Comparison of ENCODE assay signal across 1 cellular context in the genomic region with DNA sequence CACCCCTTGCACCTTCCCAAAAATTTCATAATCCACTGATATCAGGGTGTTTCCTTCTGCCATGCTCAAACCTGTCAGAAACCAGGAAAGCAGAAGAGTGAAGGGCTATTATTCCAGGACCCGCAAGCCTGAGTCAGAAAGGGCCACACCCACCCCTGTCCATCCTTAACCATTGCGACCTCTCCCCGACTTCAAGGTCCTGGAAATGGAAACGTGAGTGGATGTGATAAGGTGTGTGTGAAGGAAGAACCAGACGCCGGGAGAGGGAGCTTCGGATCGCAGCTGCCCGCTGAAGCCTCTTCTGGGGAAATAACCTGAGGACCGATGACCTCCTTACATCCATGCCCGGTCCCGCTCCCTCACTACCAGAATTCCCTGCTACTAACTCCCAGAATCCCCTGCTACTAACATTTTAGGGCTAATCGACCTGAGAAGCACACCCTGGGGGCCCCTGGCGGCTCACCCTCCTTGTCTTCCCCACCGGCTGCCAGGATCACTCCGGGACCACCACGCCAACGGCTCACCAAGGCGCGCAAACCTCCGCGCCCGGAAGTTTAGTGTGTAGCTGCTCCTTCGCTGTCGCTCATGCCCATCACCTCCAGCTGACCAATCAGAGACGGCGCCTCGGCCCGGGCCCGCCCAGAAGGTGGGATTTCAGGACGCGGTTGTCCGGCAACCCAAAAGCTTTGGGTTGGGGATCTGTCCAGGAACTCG.
TF ChIP-seq lines count a peak whose summit lies in the region.

A gene (minus strand): TSS at position 534 of the 714 bp plus-strand sequence. CDS start 471 bp downstream, at position 63.

TF ChIP-seq in K562, 482 proteins besides CTCF, POLR2A, EP300 and RAD21 (continued from another document and continues in another):
- TF ChIP-seq, protein P1, sequence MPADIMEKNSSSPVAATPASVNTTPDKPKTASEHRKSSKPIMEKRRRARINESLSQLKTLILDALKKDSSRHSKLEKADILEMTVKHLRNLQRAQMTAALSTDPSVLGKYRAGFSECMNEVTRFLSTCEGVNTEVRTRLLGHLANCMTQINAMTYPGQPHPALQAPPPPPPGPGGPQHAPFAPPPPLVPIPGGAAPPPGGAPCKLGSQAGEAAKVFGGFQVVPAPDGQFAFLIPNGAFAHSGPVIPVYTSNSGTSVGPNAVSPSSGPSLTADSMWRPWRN (IDR thresholded peaks at IDR 0.05; ENCODE audit: low read depth), result no peak
- TF ChIP-seq RCOR1 (IDR thresholded peaks at IDR 0.05; ENCODE audit: borderline replicate concordance in 1 of 2, low read depth in 2 of 2, low read length in 2 of 2), result peak in 1 of 2 experiments; percentile 9; a peak in 1 of 4 replicates
- TF ChIP-seq JUNB (CRISPR knock-in tag; conservative IDR thresholded peaks at IDR 0.05), result no peak
- no peak for TF ChIP-seq ZNF354B (CRISPR knock-in tag; IDR thresholded peaks at IDR 0.05)
- no peak for TF ChIP-seq C11orf30 (IDR thresholded peaks at IDR 0.05; ENCODE audit: low read depth)
- TF ChIP-seq, protein P2, sequence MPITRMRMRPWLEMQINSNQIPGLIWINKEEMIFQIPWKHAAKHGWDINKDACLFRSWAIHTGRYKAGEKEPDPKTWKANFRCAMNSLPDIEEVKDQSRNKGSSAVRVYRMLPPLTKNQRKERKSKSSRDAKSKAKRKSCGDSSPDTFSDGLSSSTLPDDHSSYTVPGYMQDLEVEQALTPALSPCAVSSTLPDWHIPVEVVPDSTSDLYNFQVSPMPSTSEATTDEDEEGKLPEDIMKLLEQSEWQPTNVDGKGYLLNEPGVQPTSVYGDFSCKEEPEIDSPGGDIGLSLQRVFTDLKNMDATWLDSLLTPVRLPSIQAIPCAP (CRISPR knock-in tag; IDR thresholded peaks at IDR 0.05; ENCODE audit: borderline replicate concordance), result no peak
- no peak for TF ChIP-seq HDAC6 (IDR thresholded peaks at IDR 0.05; ENCODE audit: low read depth, low read length)
- TF ChIP-seq, protein P3, sequence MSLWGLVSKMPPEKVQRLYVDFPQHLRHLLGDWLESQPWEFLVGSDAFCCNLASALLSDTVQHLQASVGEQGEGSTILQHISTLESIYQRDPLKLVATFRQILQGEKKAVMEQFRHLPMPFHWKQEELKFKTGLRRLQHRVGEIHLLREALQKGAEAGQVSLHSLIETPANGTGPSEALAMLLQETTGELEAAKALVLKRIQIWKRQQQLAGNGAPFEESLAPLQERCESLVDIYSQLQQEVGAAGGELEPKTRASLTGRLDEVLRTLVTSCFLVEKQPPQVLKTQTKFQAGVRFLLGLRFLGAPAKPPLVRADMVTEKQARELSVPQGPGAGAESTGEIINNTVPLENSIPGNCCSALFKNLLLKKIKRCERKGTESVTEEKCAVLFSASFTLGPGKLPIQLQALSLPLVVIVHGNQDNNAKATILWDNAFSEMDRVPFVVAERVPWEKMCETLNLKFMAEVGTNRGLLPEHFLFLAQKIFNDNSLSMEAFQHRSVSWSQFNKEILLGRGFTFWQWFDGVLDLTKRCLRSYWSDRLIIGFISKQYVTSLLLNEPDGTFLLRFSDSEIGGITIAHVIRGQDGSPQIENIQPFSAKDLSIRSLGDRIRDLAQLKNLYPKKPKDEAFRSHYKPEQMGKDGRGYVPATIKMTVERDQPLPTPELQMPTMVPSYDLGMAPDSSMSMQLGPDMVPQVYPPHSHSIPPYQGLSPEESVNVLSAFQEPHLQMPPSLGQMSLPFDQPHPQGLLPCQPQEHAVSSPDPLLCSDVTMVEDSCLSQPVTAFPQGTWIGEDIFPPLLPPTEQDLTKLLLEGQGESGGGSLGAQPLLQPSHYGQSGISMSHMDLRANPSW (CRISPR knock-in tag; IDR thresholded peaks at IDR 0.05), result no peak
- no peak for TF ChIP-seq RBM15 (IDR thresholded peaks at IDR 0.05; ENCODE audit: insufficient read depth, low read length)
- TF ChIP-seq LEF1 (IDR thresholded peaks at IDR 0.05), result no peak
- 0 out of 2 replicates have a peak, but pooled peaks have one; percentile 40 for TF ChIP-seq SMAD4 (CRISPR knock-in tag; conservative IDR thresholded peaks at IDR 0.05)
- TF ChIP-seq MTA3 (IDR thresholded peaks at IDR 0.05; ENCODE audit: borderline replicate concordance), result 0 out of 2 replicates have a peak, but pooled peaks have one; percentile 33
- TF ChIP-seq, protein P4, sequence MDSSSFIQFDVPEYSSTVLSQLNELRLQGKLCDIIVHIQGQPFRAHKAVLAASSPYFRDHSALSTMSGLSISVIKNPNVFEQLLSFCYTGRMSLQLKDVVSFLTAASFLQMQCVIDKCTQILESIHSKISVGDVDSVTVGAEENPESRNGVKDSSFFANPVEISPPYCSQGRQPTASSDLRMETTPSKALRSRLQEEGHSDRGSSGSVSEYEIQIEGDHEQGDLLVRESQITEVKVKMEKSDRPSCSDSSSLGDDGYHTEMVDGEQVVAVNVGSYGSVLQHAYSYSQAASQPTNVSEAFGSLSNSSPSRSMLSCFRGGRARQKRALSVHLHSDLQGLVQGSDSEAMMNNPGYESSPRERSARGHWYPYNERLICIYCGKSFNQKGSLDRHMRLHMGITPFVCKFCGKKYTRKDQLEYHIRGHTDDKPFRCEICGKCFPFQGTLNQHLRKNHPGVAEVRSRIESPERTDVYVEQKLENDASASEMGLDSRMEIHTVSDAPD (CRISPR knock-in tag; IDR thresholded peaks at IDR 0.05), result no peak
- TF ChIP-seq, protein P5, sequence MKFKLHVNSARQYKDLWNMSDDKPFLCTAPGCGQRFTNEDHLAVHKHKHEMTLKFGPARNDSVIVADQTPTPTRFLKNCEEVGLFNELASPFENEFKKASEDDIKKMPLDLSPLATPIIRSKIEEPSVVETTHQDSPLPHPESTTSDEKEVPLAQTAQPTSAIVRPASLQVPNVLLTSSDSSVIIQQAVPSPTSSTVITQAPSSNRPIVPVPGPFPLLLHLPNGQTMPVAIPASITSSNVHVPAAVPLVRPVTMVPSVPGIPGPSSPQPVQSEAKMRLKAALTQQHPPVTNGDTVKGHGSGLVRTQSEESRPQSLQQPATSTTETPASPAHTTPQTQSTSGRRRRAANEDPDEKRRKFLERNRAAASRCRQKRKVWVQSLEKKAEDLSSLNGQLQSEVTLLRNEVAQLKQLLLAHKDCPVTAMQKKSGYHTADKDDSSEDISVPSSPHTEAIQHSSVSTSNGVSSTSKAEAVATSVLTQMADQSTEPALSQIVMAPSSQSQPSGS (CRISPR knock-in tag; IDR thresholded peaks at IDR 0.05), result no peak
- TF ChIP-seq SMARCB1 (IDR thresholded peaks at IDR 0.05; ENCODE audit: insufficient read length, low read depth), result no peak
- TF ChIP-seq ATF7 (IDR thresholded peaks at IDR 0.05), result peak; percentile 56
- TF ChIP-seq ZNF41 (CRISPR knock-in tag; conservative IDR thresholded peaks at IDR 0.05), result no peak
- peak; percentile 33; the same call in 1 of the 2 replicates for TF ChIP-seq ZEB2 (IDR thresholded peaks at IDR 0.05)
- no peak for TF ChIP-seq PPARD (CRISPR knock-in tag; IDR thresholded peaks at IDR 0.05)
- TF ChIP-seq, protein P6, sequence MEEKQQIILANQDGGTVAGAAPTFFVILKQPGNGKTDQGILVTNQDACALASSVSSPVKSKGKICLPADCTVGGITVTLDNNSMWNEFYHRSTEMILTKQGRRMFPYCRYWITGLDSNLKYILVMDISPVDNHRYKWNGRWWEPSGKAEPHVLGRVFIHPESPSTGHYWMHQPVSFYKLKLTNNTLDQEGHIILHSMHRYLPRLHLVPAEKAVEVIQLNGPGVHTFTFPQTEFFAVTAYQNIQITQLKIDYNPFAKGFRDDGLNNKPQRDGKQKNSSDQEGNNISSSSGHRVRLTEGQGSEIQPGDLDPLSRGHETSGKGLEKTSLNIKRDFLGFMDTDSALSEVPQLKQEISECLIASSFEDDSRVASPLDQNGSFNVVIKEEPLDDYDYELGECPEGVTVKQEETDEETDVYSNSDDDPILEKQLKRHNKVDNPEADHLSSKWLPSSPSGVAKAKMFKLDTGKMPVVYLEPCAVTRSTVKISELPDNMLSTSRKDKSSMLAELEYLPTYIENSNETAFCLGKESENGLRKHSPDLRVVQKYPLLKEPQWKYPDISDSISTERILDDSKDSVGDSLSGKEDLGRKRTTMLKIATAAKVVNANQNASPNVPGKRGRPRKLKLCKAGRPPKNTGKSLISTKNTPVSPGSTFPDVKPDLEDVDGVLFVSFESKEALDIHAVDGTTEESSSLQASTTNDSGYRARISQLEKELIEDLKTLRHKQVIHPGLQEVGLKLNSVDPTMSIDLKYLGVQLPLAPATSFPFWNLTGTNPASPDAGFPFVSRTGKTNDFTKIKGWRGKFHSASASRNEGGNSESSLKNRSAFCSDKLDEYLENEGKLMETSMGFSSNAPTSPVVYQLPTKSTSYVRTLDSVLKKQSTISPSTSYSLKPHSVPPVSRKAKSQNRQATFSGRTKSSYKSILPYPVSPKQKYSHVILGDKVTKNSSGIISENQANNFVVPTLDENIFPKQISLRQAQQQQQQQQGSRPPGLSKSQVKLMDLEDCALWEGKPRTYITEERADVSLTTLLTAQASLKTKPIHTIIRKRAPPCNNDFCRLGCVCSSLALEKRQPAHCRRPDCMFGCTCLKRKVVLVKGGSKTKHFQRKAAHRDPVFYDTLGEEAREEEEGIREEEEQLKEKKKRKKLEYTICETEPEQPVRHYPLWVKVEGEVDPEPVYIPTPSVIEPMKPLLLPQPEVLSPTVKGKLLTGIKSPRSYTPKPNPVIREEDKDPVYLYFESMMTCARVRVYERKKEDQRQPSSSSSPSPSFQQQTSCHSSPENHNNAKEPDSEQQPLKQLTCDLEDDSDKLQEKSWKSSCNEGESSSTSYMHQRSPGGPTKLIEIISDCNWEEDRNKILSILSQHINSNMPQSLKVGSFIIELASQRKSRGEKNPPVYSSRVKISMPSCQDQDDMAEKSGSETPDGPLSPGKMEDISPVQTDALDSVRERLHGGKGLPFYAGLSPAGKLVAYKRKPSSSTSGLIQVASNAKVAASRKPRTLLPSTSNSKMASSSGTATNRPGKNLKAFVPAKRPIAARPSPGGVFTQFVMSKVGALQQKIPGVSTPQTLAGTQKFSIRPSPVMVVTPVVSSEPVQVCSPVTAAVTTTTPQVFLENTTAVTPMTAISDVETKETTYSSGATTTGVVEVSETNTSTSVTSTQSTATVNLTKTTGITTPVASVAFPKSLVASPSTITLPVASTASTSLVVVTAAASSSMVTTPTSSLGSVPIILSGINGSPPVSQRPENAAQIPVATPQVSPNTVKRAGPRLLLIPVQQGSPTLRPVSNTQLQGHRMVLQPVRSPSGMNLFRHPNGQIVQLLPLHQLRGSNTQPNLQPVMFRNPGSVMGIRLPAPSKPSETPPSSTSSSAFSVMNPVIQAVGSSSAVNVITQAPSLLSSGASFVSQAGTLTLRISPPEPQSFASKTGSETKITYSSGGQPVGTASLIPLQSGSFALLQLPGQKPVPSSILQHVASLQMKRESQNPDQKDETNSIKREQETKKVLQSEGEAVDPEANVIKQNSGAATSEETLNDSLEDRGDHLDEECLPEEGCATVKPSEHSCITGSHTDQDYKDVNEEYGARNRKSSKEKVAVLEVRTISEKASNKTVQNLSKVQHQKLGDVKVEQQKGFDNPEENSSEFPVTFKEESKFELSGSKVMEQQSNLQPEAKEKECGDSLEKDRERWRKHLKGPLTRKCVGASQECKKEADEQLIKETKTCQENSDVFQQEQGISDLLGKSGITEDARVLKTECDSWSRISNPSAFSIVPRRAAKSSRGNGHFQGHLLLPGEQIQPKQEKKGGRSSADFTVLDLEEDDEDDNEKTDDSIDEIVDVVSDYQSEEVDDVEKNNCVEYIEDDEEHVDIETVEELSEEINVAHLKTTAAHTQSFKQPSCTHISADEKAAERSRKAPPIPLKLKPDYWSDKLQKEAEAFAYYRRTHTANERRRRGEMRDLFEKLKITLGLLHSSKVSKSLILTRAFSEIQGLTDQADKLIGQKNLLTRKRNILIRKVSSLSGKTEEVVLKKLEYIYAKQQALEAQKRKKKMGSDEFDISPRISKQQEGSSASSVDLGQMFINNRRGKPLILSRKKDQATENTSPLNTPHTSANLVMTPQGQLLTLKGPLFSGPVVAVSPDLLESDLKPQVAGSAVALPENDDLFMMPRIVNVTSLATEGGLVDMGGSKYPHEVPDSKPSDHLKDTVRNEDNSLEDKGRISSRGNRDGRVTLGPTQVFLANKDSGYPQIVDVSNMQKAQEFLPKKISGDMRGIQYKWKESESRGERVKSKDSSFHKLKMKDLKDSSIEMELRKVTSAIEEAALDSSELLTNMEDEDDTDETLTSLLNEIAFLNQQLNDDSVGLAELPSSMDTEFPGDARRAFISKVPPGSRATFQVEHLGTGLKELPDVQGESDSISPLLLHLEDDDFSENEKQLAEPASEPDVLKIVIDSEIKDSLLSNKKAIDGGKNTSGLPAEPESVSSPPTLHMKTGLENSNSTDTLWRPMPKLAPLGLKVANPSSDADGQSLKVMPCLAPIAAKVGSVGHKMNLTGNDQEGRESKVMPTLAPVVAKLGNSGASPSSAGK (IDR thresholded peaks at IDR 0.05), result no peak
- no peak for TF ChIP-seq ZNF384 (IDR thresholded peaks at IDR 0.05; ENCODE audit: low read depth, low read length)
- TF ChIP-seq ETS2 (tag; IDR thresholded peaks at IDR 0.05; ENCODE audit: borderline replicate concordance, poor library complexity, severe bottlenecking), result no peak
- no peak for TF ChIP-seq ZNF79 (CRISPR knock-in tag; IDR thresholded peaks at IDR 0.05; ENCODE audit: low read depth)
- TF ChIP-seq CREBBP (IDR thresholded peaks at IDR 0.05; ENCODE audit: low read depth, low read length), result no peak
- no peak for TF ChIP-seq ZFX (CRISPR knock-in tag; IDR thresholded peaks at IDR 0.05)
- TF ChIP-seq, protein P7, sequence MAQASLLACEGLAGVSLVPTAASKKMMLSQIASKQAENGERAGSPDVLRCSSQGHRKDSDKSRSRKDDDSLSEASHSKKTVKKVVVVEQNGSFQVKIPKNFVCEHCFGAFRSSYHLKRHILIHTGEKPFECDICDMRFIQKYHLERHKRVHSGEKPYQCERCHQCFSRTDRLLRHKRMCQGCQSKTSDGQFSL (CRISPR knock-in tag; IDR thresholded peaks at IDR 0.05), result no peak
- TF ChIP-seq, protein P7 (tag; IDR thresholded peaks at IDR 0.05), result no peak
- no peak for TF ChIP-seq GATAD2B (IDR thresholded peaks at IDR 0.05; ENCODE audit: borderline replicate concordance)
- TF ChIP-seq ARID2 (IDR thresholded peaks at IDR 0.05), result no peak
- no peak for TF ChIP-seq MCM2 (IDR thresholded peaks at IDR 0.05; ENCODE audit: low read depth)
- no peak for TF ChIP-seq TAF15 (IDR thresholded peaks at IDR 0.05; ENCODE audit: low read depth, low read length)
- TF ChIP-seq, protein P8, sequence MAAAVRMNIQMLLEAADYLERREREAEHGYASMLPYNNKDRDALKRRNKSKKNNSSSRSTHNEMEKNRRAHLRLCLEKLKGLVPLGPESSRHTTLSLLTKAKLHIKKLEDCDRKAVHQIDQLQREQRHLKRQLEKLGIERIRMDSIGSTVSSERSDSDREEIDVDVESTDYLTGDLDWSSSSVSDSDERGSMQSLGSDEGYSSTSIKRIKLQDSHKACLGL (CRISPR knock-in tag; IDR thresholded peaks at IDR 0.05; ENCODE audit: borderline replicate concordance, poor library complexity, severe bottlenecking), result no peak
- TF ChIP-seq ZBED1 (IDR thresholded peaks at IDR 0.05), result no peak
- TF ChIP-seq, protein P9, sequence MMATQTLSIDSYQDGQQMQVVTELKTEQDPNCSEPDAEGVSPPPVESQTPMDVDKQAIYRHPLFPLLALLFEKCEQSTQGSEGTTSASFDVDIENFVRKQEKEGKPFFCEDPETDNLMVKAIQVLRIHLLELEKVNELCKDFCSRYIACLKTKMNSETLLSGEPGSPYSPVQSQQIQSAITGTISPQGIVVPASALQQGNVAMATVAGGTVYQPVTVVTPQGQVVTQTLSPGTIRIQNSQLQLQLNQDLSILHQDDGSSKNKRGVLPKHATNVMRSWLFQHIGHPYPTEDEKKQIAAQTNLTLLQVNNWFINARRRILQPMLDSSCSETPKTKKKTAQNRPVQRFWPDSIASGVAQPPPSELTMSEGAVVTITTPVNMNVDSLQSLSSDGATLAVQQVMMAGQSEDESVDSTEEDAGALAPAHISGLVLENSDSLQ (IDR thresholded peaks at IDR 0.05), result peak; percentile 99
- TF ChIP-seq MECOM (CRISPR knock-in tag; IDR thresholded peaks at IDR 0.05), result no peak
- no peak for TF ChIP-seq ZBTB17 (CRISPR knock-in tag; IDR thresholded peaks at IDR 0.05)
- no peak for TF ChIP-seq ARHGAP35 (IDR thresholded peaks at IDR 0.05; ENCODE audit: partially characterized antibody)
